8 cellular contexts compared by ENCODE assay signal in the genomic region with DNA sequence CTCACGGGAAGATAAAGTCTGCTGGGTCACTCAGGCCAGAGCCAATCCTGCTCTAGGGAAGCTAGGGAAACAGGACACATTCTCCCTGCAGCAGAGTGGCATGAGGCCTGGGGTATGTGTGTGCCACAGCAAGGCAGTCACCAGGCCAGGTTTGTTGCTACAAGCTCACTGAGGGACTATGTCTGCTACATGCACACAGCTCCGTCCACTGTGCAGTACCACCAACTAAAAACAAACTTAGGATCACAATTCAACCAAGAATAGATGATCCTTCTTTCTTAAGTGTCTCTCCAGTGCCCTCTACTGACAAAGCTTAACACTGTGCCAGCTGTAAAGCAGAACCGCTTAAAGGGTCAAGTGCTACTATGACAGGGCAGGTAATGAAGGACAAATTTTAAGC.
DNase-seq lines count a peak whose midpoint lies in the region; ATAC-seq and TF ChIP-seq lines count a peak whose summit lies in the region.

No MANE protein-coding gene starts in this region.

- TF ChIP-seq CTCF in endodermal cell (conservative IDR thresholded peaks at IDR 0.05) = peak; percentile 74
- TF ChIP-seq CTCF in retinal pigment epithelial cell (conservative IDR thresholded peaks at IDR 0.05; ENCODE audit: low read depth, low read length) = peak; percentile 30
- TF ChIP-seq CTCF in vagina (IDR thresholded peaks at IDR 0.05) = no peak

- TF ChIP-seq POLR2A in vagina (IDR thresholded peaks at IDR 0.05) = no peak

- intact Hi-C loops in vagina (cut with DNase I) = no loop called here

- peaks cover 0 to 5% (median 0%) of the 10 kb centered on the region in 3 donors for H3K9me3 Mint-ChIP-seq in T-cell
- H3K9me3 Mint-ChIP-seq in endodermal cell = no peaks in the 10 kb centered on the region

- H3K36me3 ChIP-seq in endodermal cell (ENCODE audit: control insufficient read depth, insufficient read depth, low read length) (no peaks in the 10 kb centered on the region), vagina (no peaks in the 10 kb centered on the region)

- H3K36me3 Mint-ChIP-seq in T-cell = no peaks in the 10 kb centered on the region
- no peaks in the 10 kb centered on the region for H3K36me3 Mint-ChIP-seq in endodermal cell (ENCODE audit: low read depth)

- DNase-seq in DMS53 (lab: John Stamatoyannopoulos, UW) (peak; percentile 75), T-cell (peak in 23 of 34 experiments; percentile 0 to 16 (median 7)), endodermal cell (peak; percentile 49), retinal pigment epithelial cell (ENCODE audit: low read depth) (no peak), vagina (ENCODE audit: extremely low spot score in 2 of 2) (no peak)

- WGBS in endodermal cell (ENCODE audit: insufficient coverage in 1 of 2, insufficient read length in 1 of 2), 2 experiments = 95 to 100% methylated on average over 2 to 3 of the region's 3 CpGs

- H3K4me1 Mint-ChIP-seq in T-cell (no peaks in the 10 kb centered on the region), endodermal cell (peaks cover 5% of the 10 kb centered on the region)

- H3K27ac Mint-ChIP-seq in T-cell (no peak overlapping the region), endodermal cell (no peak overlapping the region)

- H3K9ac ChIP-seq in endodermal cell (ENCODE audit: extremely low read depth, low read length, poor library complexity, severe bottlenecking) = no peak overlapping the region

- H3K4me1 ChIP-seq in endodermal cell (ENCODE audit: control insufficient read depth, insufficient read depth, low read length) (no peaks in the 10 kb centered on the region), vagina (peaks cover 3% of the 10 kb centered on the region)

- no peak overlapping the region for H3K27ac ChIP-seq in endodermal cell (ENCODE audit: low read depth, low read length)
- no peak overlapping the region for H3K27ac ChIP-seq in vagina

- no peak overlapping the region for H3K4me3 ChIP-seq in endodermal cell (ENCODE audit: low read length)
- no peak overlapping the region for H3K4me3 ChIP-seq in retinal pigment epithelial cell (ENCODE audit: low read length)
- H3K4me3 ChIP-seq in vagina = no peak overlapping the region

- ATAC-seq in GM19468 (IDR thresholded peaks at IDR 0.05; ENCODE audit: extremely low read depth, unreplicated experiment) = peak; percentile 50
- ATAC-seq in HG03575 (IDR thresholded peaks at IDR 0.05; ENCODE audit: extremely low read depth, insufficient number of reproducible peaks, low FRiP score, unreplicated experiment) = peak; percentile 84
- ATAC-seq in T-cell (replicated peaks in 1 of 4) = peak; percentile 41 to 55 (median 51)
- no peak for ATAC-seq in GM21825 (IDR thresholded peaks at IDR 0.05; ENCODE audit: unreplicated experiment)

- no peaks in the 10 kb centered on the region for H3K27me3 ChIP-seq in endodermal cell (ENCODE audit: control insufficient read depth, insufficient read depth, low read length, poor library complexity, severe bottlenecking)
- no peaks in the 10 kb centered on the region for H3K27me3 ChIP-seq in vagina

- H3K4me3 Mint-ChIP-seq in T-cell = no peak overlapping the region
- no peak overlapping the region for H3K4me3 Mint-ChIP-seq in endodermal cell

- POLR2A ChIA-PET in T-cell (lab: Charles Lee) = interaction anchor here (0.6 kb wide), 3 partner anchors 256 to 481 kb away, joined by 3 read pairs; no protein-coding TSS in a partner anchor

- H3K9me3 ChIP-seq in endodermal cell (ENCODE audit: control insufficient read depth, low read length) (peaks cover 9% of the 10 kb centered on the region), vagina (no peaks in the 10 kb centered on the region)

- no peaks in the 10 kb centered on the region for H3K27me3 Mint-ChIP-seq in T-cell
- no peaks in the 10 kb centered on the region for H3K27me3 Mint-ChIP-seq in endodermal cell (ENCODE audit: insufficient read depth)

- CTCF ChIA-PET in T-cell (lab: Charles Lee) = interaction anchor here (0.5 to 3.4 kb wide), 14 partner anchors 9 to 722 kb away, joined by 3 to 58 read pairs (median 4); no protein-coding TSS in a partner anchor

Comparison
In these comparisons a context has a peak if more than half of its experiments do, and no peak if none do; other contexts are left out.
1. DNase-seq: peak in DMS53 (single experiment), T-cell (23 of 34) and endodermal cell (single experiment); none in retinal pigment epithelial cell (single experiment) and vagina (0 of 2).
2. CTCF ChIP-seq: peak in endodermal cell (single experiment) and retinal pigment epithelial cell (single experiment); none in vagina (0 of 3).